Comparison of ENCODE assay signal across 15 cellular contexts in the genomic region with DNA sequence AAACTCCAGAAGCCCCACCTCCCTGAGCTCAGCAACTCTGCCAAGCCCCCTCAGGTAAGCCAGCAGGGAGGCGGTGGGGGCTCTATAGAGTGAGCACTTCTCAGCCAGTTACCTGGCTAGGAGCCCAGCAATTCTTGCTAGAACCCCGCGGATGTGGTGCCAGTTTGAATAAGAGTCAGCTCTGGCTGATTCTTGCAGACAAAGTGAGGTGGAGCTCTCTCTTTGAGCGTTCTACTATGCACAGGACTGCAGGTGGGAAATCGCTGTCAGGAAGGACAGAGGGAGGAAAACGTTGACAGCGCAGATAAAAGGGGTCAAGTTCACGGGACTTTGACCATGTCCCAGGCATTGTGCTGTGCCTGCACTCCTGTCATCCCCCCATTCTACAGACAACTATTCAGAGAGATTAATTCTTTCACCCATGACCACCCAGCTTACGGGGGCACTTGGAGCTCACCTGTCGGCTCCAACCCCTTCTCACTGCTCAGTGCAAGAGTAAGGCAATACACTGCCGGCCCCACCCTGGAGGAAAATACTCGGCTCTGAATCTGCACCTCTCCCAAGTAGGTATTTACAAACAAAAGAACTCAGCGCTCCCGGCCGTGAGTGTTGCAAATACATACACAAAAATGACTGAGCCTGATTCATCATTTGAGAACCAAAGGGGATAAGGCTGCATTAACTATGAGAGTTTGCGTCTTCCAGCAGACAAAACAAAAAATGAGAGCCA.
DNase-seq lines count a peak whose midpoint lies in the region; ATAC-seq, FAIRE-seq and TF ChIP-seq lines count a peak whose summit lies in the region.
"Had no signal": no experiment of that assay in that cellular context is flagged by ENCODE, and none has a peak within 500 bp of the region (broad histone marks: within the 10 kb centered on the region; RNA-seq: fewer than 3 reads in every experiment).

No MANE protein-coding gene starts in this region.

- WGBS in GM23248 (ENCODE audit: low coverage in 1 of 2, low lambda C conversion rate in 2 of 2, missing lambda C conversion rate in 2 of 2), 2 experiments, result 12 to 13% methylated on average over 16 of the region's 16 CpGs

- no peaks in the 10 kb centered on the region for H3K9me3 ChIP-seq in GM23248 (ENCODE audit: low read depth)
- H3K9me3 ChIP-seq: BLaER1 had no signal

- H3K27ac ChIP-seq in GM23248, result no peak overlapping the region
- H3K27ac ChIP-seq: BLaER1 had no signal

- H3K9ac ChIP-seq in GM23248, result no peak overlapping the region
- H3K9ac ChIP-seq: BLaER1 had no signal

- ATAC-seq in GM19023 (IDR thresholded peaks at IDR 0.05; ENCODE audit: unreplicated experiment), result no peak
- ATAC-seq: right cardiac atrium had no signal

- in situ Hi-C loops in GM23248 (cut with MboI), result no loop called here

- no peaks in the 10 kb centered on the region for H3K36me3 Mint-ChIP-seq in nephron (ENCODE audit: low read depth)

- no peaks in the 10 kb centered on the region for H3K36me3 ChIP-seq in GM23248 (ENCODE audit: low read depth)
- H3K36me3 ChIP-seq: BLaER1 had no signal

- peak overlapping the region; percentile 62 to 79 (median 69) for H3K27ac Mint-ChIP-seq in nephron
- H3K27ac Mint-ChIP-seq: activated T-helper 1 cell treated with anti-CD3 and anti-CD28 coated beads, Interleukin-12 subunit alpha, Interleukin-12 subunit beta, Interleukin-2, Interleukin-4 antibody, amounts not matched to agents 30 ng/mL and 10 ng/mL and 1 ng/mL, durations not matched to agents 14 hours and 24 hours and 36 hours; nephron progenitor cell had no signal

- H3K9me3 Mint-ChIP-seq in nephron, result no peaks in the 10 kb centered on the region
- H3K9me3 Mint-ChIP-seq: activated T-helper 1 cell treated with anti-CD3 and anti-CD28 coated beads, Interleukin-12 subunit alpha, Interleukin-12 subunit beta, Interleukin-2, Interleukin-4 antibody, amounts not matched to agents 30 ng/mL and 10 ng/mL and 1 ng/mL, durations not matched to agents 14 hours and 24 hours and 36 hours had no signal

- no peaks in the 10 kb centered on the region for H4K20me1 ChIP-seq in GM23248 (ENCODE audit: insufficient read depth)
- H4K20me1 ChIP-seq: BLaER1 had no signal

- TF ChIP-seq CTCF in nephron (IDR thresholded peaks at IDR 0.05; ENCODE audit: unreplicated experiment in 3 of 3), result no peak

- no peak overlapping the region for H2AFZ ChIP-seq in GM23248

- peaks cover 9% of the 10 kb centered on the region for H3K27me3 ChIP-seq in GM23248 (replicated peaks; ENCODE audit: insufficient read depth)

- FAIRE-seq in GM19239 (lab: Jason Lieb, UNC) (no peak), GM12892 (lab: Jason Lieb, UNC) (no peak)

- no peaks in the 10 kb centered on the region for H3K79me2 ChIP-seq in GM23248 (ENCODE audit: insufficient read depth)

- H3K4me1 Mint-ChIP-seq in nephron, result peaks cover 56% of the 10 kb centered on the region

- no peak for TF ChIP-seq POLR2A in GM12892 (IDR thresholded peaks at IDR 0.05; ENCODE audit: low read depth, low read length)

- peaks cover 30% of the 10 kb centered on the region for H3K4me1 ChIP-seq in GM23248 (ENCODE audit: insufficient read depth)

- H3K4me2 ChIP-seq in GM23248 (ENCODE audit: unreplicated experiment), result peak overlapping the region; percentile 11
- H3K4me2 ChIP-seq: BLaER1 had no signal

- H3K4me3 Mint-ChIP-seq in nephron, result peak overlapping the region in 1 of 3 experiments; percentile 23
- H3K4me3 Mint-ChIP-seq: activated T-helper 1 cell treated with anti-CD3 and anti-CD28 coated beads, Interleukin-12 subunit alpha, Interleukin-12 subunit beta, Interleukin-2, Interleukin-4 antibody, amounts not matched to agents 30 ng/mL and 10 ng/mL and 1 ng/mL, durations not matched to agents 14 hours and 24 hours and 36 hours; nephron progenitor cell had no signal

- DNase-seq in GM23248, result peak; percentile 70
- DNase-seq in NCI-H146 treated with DMSO at 0.1 percent for 48 hours (lab: John Stamatoyannopoulos, UW; ENCODE audit: unreplicated experiment), result peak; percentile 43
- DNase-seq in ecto neural progenitor cell (ENCODE audit: low spot score), result peak; percentile 34
- DNase-seq in GM19239 (ENCODE audit: insufficient read length, low spot score), result no peak
- DNase-seq in stimulated activated CD4-positive, alpha-beta T cell treated with anti-CD3 and anti-CD28 coated beads, Interleukin-4, amount 100 ng/mL, for 4 hours, result no peak
- DNase-seq in GM12892 (ENCODE audit: insufficient read length), result no peak
- DNase-seq: activated CD4-positive, alpha-beta T cell treated with anti-CD3 and anti-CD28 coated beads for 48 hours; NCI-H510A; nephron progenitor cell; right cardiac atrium; stimulated activated CD4-positive, alpha-beta T cell treated with anti-CD3 and anti-CD28 coated beads, Interleukin-1b, Interleukin-23, amount 100 ng/mL, for 48 hours had no signal

- peaks cover 21% of the 10 kb centered on the region; the same call in 1 of the 2 replicates for H3F3A ChIP-seq in GM23248 (ENCODE audit: insufficient read depth)

- no peaks in the 10 kb centered on the region for H3K9me2 ChIP-seq in GM23248 (ENCODE audit: insufficient read depth)

- H3K4me3 ChIP-seq in GM23248, result peak overlapping the region; percentile 11; the same call in 1 of the 2 replicates
- H3K4me3 ChIP-seq: BLaER1 had no signal

- H3K27me3 Mint-ChIP-seq in nephron (ENCODE audit: low read depth), result peaks cover 41% of the 10 kb centered on the region

Comparison
In these comparisons a context has a peak if more than half of its experiments do, and no peak if none do; other contexts are left out.
1. DNase-seq: peak in GM23248 (single experiment), NCI-H146 treated with DMSO at 0.1 percent for 48 hours (single experiment) and ecto neural progenitor cell (single experiment); none in GM19239 (single experiment), stimulated activated CD4-positive, alpha-beta T cell treated with anti-CD3 and anti-CD28 coated beads, Interleukin-4, amount 100 ng/mL, for 4 hours (0 of 2) and GM12892 (single experiment).